ENCODE assay signal across 8 cellular contexts in the genomic region with DNA sequence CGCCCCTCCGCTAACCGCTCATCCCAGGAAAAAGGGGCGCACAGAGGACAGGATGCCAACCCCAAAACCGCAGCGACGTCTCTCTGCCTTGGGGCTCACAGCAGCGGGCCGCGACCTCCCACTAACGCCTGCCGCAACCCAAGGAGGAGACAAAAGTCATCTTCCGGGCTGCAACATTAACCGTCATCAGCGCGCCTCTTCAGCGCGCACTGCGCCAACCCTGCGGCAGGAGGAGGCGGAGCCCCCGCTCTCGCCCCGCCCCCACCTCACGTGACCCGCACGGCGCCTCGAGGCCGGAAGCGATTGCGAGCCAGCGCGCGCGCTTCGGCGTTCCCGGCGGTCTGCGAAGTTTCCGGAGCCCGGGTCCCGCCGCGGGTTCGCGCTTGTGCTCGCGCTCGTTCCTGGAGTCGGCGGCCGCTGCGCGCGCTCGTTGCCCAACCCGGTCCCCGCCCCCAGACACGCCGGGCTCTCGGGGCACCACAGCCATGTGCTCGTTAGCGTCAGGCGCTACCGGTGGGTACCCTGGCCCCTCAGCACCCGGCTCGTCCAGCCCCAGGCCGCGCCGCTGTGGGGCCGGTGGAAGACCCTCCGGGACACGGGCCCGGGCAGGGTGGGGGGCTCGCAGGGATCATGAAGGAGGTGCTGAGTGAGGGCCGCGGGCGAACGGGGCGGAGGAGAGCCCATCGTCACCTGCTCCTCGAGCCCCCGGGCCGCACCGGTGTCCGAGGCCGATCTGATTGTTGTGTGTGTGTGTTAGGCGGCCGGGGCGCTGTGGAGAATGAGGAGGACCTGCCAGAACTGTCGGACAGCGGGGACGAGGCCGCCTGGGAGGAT. TPM values are rescaled to one million over a fixed set of nuclear protein-coding genes. Genes with fewer than 3 reads are reported as not detected.
DNase-seq lines count a peak whose midpoint lies in the region; ATAC-seq, FAIRE-seq and TF ChIP-seq lines count a peak whose summit lies in the region.

Gene PRMT3 (plus strand): TSS at position 455 of the 834 bp plus-strand sequence. CDS start 31 bp downstream, at position 486.

- peak; percentile 94 for FAIRE-seq in GM18507 (lab: Jason Lieb, UNC)

- H3K4me1 ChIP-seq in psoas muscle (peaks cover 10% of the 10 kb centered on the region), urinary bladder (ENCODE audit: insufficient read depth) (no peaks in the 10 kb centered on the region)

- H3K9me3 ChIP-seq in psoas muscle: no peaks in the 10 kb centered on the region

- H3K36me3 ChIP-seq in psoas muscle (ENCODE audit: insufficient read depth in 1 of 2, low read depth in 1 of 2): peaks cover 8 to 63% of the 10 kb centered on the region in 2 donors
- peaks cover 5% of the 10 kb centered on the region for H3K36me3 ChIP-seq in urinary bladder (ENCODE audit: insufficient read depth)

- TF ChIP-seq CTCF in psoas muscle (IDR thresholded peaks at IDR 0.05): no peak

- H3K27ac ChIP-seq in angular gyrus (ENCODE audit: low read depth, low read length) (peak within 1 kb of the TSS; percentile 98), psoas muscle (peak within 1 kb of the TSS; percentile 90), urinary bladder (ENCODE audit: low read depth) (peak within 1 kb of the TSS; percentile 54)

- intact Hi-C loops in left ventricle myocardium superior (cut with micrococcal nuclease): no loop called here
- intact Hi-C loops in psoas muscle (cut with DNase I): loop anchor here (2.0 to 10.0 kb wide), 2 partner anchors 217 to 223 kb away; no protein-coding TSS in a partner anchor

- H3K4me3 ChIP-seq in psoas muscle: peak within 1 kb of the TSS; percentile 77
- peak within 1 kb of the TSS; percentile 70 for H3K4me3 ChIP-seq in urinary bladder (ENCODE audit: low read depth, low read length)

- ATAC-seq in HG02973 (IDR thresholded peaks at IDR 0.05; ENCODE audit: unreplicated experiment) (peak; percentile 80), left ventricle myocardium superior (peak; percentile 97), psoas muscle (peak; percentile 97)

- WGBS in psoas muscle, 3 donors: 0% methylated on average over 68 to 96 of the region's 96 CpGs
- under 1% methylated on average over 96 of the region's 96 CpGs for WGBS in urinary bladder

- no peaks in the 10 kb centered on the region for H3K27me3 ChIP-seq in psoas muscle (ENCODE audit: insufficient read depth in 3 of 3, low read length in 2 of 3)

- peak; percentile 85 for DNase-seq in GM18507 (ENCODE audit: extremely low spot score, insufficient read length, low read depth)
- peak; percentile 58 for DNase-seq in NCI-H187 treated with DMSO at 0.1 percent for 48 hours (lab: John Stamatoyannopoulos, UW)
- DNase-seq in T-helper 2 cell: peak; percentile 95 to 98 (median 97)
- peak; percentile 98 for DNase-seq in left ventricle myocardium superior
- peak; percentile 98 for DNase-seq in psoas muscle

RNA-seq across cellular contexts. Expression of gene PRMT3, which starts in this region (rescaled TPM):
- total RNA-seq in left ventricle myocardium superior: 13.2 TPM
- 10 to 100 TPM in 3 of 4 donors, 1 to 10 TPM in 1; 6.3 to 23.2 (median 17.2) TPM for total RNA-seq in psoas muscle
- polyA plus RNA-seq in psoas muscle: 10 to 100 TPM; 10.0 to 22.1 (median 14.6) TPM
- total RNA-seq in urinary bladder: 25.5 TPM
- 9.4 TPM for polyA plus RNA-seq in urinary bladder

Comparison
In these comparisons a context has a peak if more than half of its experiments do, and no peak if none do; other contexts are left out.
1. Peak in every context shown above with its lines: DNase-seq, ATAC-seq, H3K4me3 ChIP-seq and H3K27ac ChIP-seq.